Comparison of ENCODE assay signal across 8 cellular contexts in the genomic region with DNA sequence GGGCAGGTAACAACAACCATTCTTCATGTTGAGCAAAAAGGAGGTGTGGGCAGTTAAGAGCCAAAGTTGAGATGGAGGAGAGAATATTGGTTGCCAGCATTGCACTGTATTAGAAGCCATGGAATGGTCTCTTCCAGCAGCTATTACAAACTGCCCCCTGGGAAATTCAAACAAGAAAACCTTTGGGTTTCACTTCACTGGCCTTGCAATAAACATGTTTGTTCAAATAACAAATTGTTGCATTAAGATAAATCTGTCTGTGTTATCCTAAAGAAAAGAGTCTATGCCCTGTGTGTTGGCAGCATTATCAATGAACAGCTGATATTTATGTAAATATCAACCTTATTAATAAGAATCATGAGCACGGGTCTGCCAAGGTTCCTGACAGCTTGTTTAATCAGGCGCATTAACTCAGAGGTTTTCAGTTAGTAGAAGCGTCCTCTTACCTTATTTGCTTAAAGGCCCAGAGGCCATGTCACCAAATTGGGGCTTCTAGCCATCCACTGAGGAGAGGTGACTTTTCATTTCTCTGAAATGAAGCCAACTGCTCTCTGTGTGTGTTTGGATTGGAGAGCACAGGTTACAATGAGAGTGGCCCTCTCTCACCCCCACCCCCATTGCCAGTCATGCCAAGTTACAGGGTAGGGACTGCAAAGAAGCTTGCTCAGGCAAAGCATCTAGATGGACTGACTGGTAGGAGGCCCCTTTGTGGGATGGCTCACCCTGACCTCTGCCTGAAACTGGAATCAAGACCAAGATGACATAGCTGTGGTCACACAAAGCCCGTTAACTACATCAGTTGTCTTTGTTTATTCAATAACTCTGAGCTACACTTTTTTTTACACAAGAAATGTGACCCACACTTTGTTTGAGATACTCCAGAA. TPM values are rescaled to one million over a fixed set of nuclear protein-coding genes. Genes with fewer than 3 reads are reported as not detected.
A peak's percentile ranks its signal among the peaks of the same experiment; 100 is the strongest.
DNase-seq lines count a peak whose midpoint lies in the region; ATAC-seq, FAIRE-seq and TF ChIP-seq lines count a peak whose summit lies in the region.

No MANE protein-coding gene starts in this region.

- H3K9me2 ChIP-seq in PC-3 (replicated peaks; ENCODE audit: low read length) = no peaks in the 10 kb centered on the region

- H3K9me3 Mint-ChIP-seq in Caco-2 (ENCODE audit: unreplicated experiment) = peaks cover 16% of the 10 kb centered on the region

- no peak overlapping the region for H2BK120ac ChIP-seq in mesenchymal stem cell (ENCODE audit: low read depth, low read length)

- H3F3A ChIP-seq in PC-3 (ENCODE audit: low read length, unreplicated experiment) = peaks cover 5% of the 10 kb centered on the region

- H3K9ac ChIP-seq in BLaER1 (no peak overlapping the region), PC-3 (ENCODE audit: low read length) (no peak overlapping the region), mesenchymal stem cell (ENCODE audit: low read length) (no peak overlapping the region)

- H2BK15ac ChIP-seq in mesenchymal stem cell (ENCODE audit: low read depth, poor library complexity, severe bottlenecking) = peak overlapping the region; percentile 65

- H2AFZ ChIP-seq in PC-3 (ENCODE audit: low read length) (no peak overlapping the region), mesenchymal stem cell (ENCODE audit: low read depth, low read length) (no peak overlapping the region)

- BruUV-seq in PC-3 (replicated peaks; lab: Mats Ljungman, UMichigan) (no TSS peak), Caco-2 (replicated peaks; lab: Mats Ljungman, UMichigan) (no TSS peak)

- peak overlapping the region; percentile 87 to 95 for H3K18ac ChIP-seq in mesenchymal stem cell (ENCODE audit: low read depth in 1 of 2, low read length in 2 of 2)

- TF ChIP-seq CTCF in PC-3 (conservative IDR thresholded peaks at IDR 0.05; ENCODE audit: low read depth, low read length) (no peak), Caco-2 (IDR thresholded peaks at IDR 0.05; ENCODE audit: insufficient read depth in 1 of 2, low read depth in 1 of 2, low read length in 1 of 2, severe bottlenecking in 1 of 2, unreplicated experiment in 1 of 2) (no peak)

- H3K4me1 ChIP-seq in BLaER1 (peaks cover 49% of the 10 kb centered on the region), PC-3 (ENCODE audit: insufficient read depth, low read length) (peaks cover 69% of the 10 kb centered on the region), mesenchymal stem cell (ENCODE audit: control insufficient read depth, insufficient read depth, low read depth, low read length) (peaks cover 8% of the 10 kb centered on the region), Caco-2 (peaks cover 40% of the 10 kb centered on the region)

- peak overlapping the region; percentile 93 to 99 for H2BK12ac ChIP-seq in mesenchymal stem cell (ENCODE audit: low read length in 2 of 2)

- H3K27me3 ChIP-seq in BLaER1 (no peaks in the 10 kb centered on the region), PC-3 (ENCODE audit: low read length) (no peaks in the 10 kb centered on the region), mesenchymal stem cell (ENCODE audit: control insufficient read depth in 1 of 2, insufficient read depth in 1 of 2, low read length in 2 of 2) (no peaks in the 10 kb centered on the region), Caco-2 (replicated peaks; ENCODE audit: control insufficient read depth, insufficient read depth, low read length) (no peaks in the 10 kb centered on the region)

- H4K20me1 ChIP-seq in BLaER1 (no peaks in the 10 kb centered on the region), PC-3 (ENCODE audit: low read length) (0 out of 2 replicates have a peak, but pooled peaks cover 4% of the 10 kb centered on the region)

- TF ChIP-seq POLR2A in GM19099 (IDR thresholded peaks at IDR 0.05; ENCODE audit: extremely low read depth, insufficient read length, low read depth) (peak; percentile 47), GM12891 (IDR thresholded peaks at IDR 0.05; ENCODE audit: low read depth, low read length) (no peak)

- WGBS in mesenchymal stem cell = 68% methylated on average over 4 of the region's 4 CpGs

- POLR2A ChIA-PET in PC-3 (lab: Charles Lee; ENCODE audit: unreplicated experiment) = interaction anchor here (0.8 kb wide), 1 partner anchor 157 kb away, joined by 5 read pairs; a partner anchor contains a TSS
- POLR2A ChIA-PET in Caco-2 (lab: Charles Lee) = interaction anchor here (0.7 kb wide), 1 partner anchor 56 kb away, joined by 3 read pairs; no protein-coding TSS in a partner anchor

- no peak for FAIRE-seq in GM12891 (lab: Jason Lieb, UNC)

- H3K36me3 ChIP-seq in BLaER1 (peaks cover 6% of the 10 kb centered on the region; the same call in 1 of the 2 replicates), PC-3 (ENCODE audit: low read depth, low read length) (no peaks in the 10 kb centered on the region), mesenchymal stem cell (ENCODE audit: control insufficient read depth in 1 of 2, insufficient read depth in 2 of 2, low read depth in 1 of 2, low read length in 2 of 2) (no peaks in the 10 kb centered on the region), Caco-2 (ENCODE audit: control insufficient read depth, insufficient read depth, low read length) (no peaks in the 10 kb centered on the region)

- no peak overlapping the region for H3K4me3 Mint-ChIP-seq in Caco-2 (ENCODE audit: unreplicated experiment)

- H4K91ac ChIP-seq in mesenchymal stem cell (ENCODE audit: low read length) = peak overlapping the region; percentile 52

- H3K4me2 ChIP-seq in BLaER1 (peak overlapping the region; percentile 49), PC-3 (ENCODE audit: low read length) (peak overlapping the region; percentile 66), mesenchymal stem cell (ENCODE audit: low read length, poor library complexity, severe bottlenecking) (no peak overlapping the region)

- H4K8ac ChIP-seq in mesenchymal stem cell (ENCODE audit: low read length) = peak overlapping the region; percentile 97

- H3K36me3 Mint-ChIP-seq in Caco-2 (ENCODE audit: insufficient read depth, unreplicated experiment) = no peaks in the 10 kb centered on the region

- no peaks in the 10 kb centered on the region for H3K79me2 ChIP-seq in PC-3 (ENCODE audit: low read length)

- peaks cover 34% of the 10 kb centered on the region for H3K4me1 Mint-ChIP-seq in Caco-2 (ENCODE audit: low read depth, unreplicated experiment)

- DNase-seq in PC-3 (peak; percentile 78), mesenchymal stem cell (peak; percentile 94), NCI-H1930 (lab: John Stamatoyannopoulos, UW) (no peak), GM12891 (ENCODE audit: insufficient read length, low spot score) (no peak), Caco-2 (no peak)

- H3K27me3 Mint-ChIP-seq in Caco-2 (ENCODE audit: insufficient read depth, unreplicated experiment) = no peaks in the 10 kb centered on the region

- H3K23ac ChIP-seq in mesenchymal stem cell (ENCODE audit: low read length in 2 of 2) = peak overlapping the region in 1 of 2 experiments; percentile 1

- ATAC-seq in HG03103 (IDR thresholded peaks at IDR 0.05; ENCODE audit: low read depth, unreplicated experiment) (peak; percentile 70), PC-3 (peak; percentile 39)

- no peak overlapping the region for H3K27ac Mint-ChIP-seq in Caco-2 (ENCODE audit: unreplicated experiment)

- intact Hi-C loops in PC-3 (cut with micrococcal nuclease) (loop anchor here (2.0 kb wide), 1 partner anchor 261 kb away; no protein-coding TSS in a partner anchor), Caco-2 (cut with micrococcal nuclease; ENCODE audit: unreplicated experiment) (no loop called here)

- peak overlapping the region; percentile 55; the same call in 1 of the 2 replicates for H3K27ac ChIP-seq in BLaER1
- peak overlapping the region; percentile 88 for H3K27ac ChIP-seq in PC-3 (ENCODE audit: low read length)
- H3K27ac ChIP-seq in mesenchymal stem cell (ENCODE audit: low read length, poor library complexity, severe bottlenecking) = peak overlapping the region; percentile 48

- H3K4ac ChIP-seq in mesenchymal stem cell (ENCODE audit: low read depth in 1 of 2, low read length in 2 of 2) = peak overlapping the region; percentile 84 to 85

- no peak overlapping the region for H2BK5ac ChIP-seq in mesenchymal stem cell (ENCODE audit: low read depth, low read length, poor library complexity, severe bottlenecking)

- H2AK5ac ChIP-seq in mesenchymal stem cell (ENCODE audit: low read length, severe bottlenecking) = peak overlapping the region; percentile 80

- CTCF ChIA-PET in PC-3 (lab: Charles Lee) = no interaction called here
- CTCF ChIA-PET in Caco-2 (lab: Charles Lee) = interaction anchor here (0.9 kb wide), 1 partner anchor 272 kb away, joined by 4 read pairs; no protein-coding TSS in a partner anchor

- H3K9me3 ChIP-seq in BLaER1 (peaks cover 6% of the 10 kb centered on the region; the same call in 1 of the 2 replicates), PC-3 (ENCODE audit: low read length) (no peaks in the 10 kb centered on the region), mesenchymal stem cell (ENCODE audit: control insufficient read depth, low read length) (no peaks in the 10 kb centered on the region), Caco-2 (no peaks in the 10 kb centered on the region)

- no peak overlapping the region for H3K4me3 ChIP-seq in BLaER1
- H3K4me3 ChIP-seq in PC-3 (ENCODE audit: low read length) = no peak overlapping the region
- H3K4me3 ChIP-seq in mesenchymal stem cell (ENCODE audit: insufficient read depth in 1 of 2, low read depth in 1 of 2, low read length in 2 of 2) = no peak overlapping the region
- H3K4me3 ChIP-seq in Caco-2 (ENCODE audit: low read depth, low read length) = no peak overlapping the region

- H3K79me1 ChIP-seq in mesenchymal stem cell (replicated peaks; ENCODE audit: low read length, poor library complexity, severe bottlenecking) = no peaks in the 10 kb centered on the region

- no peak overlapping the region for H3K14ac ChIP-seq in mesenchymal stem cell (ENCODE audit: low read length in 2 of 2)

TF ChIP-seq in GM12891, 5 proteins besides CTCF, POLR2A, EP300 and RAD21:
- TF ChIP-seq TAF1 (IDR thresholded peaks at IDR 0.05; ENCODE audit: low read depth, low read length) (no peak), PAX5 (IDR thresholded peaks at IDR 0.05; ENCODE audit: insufficient read depth, low read length, severe bottlenecking) (no peak), SPI1 (IDR thresholded peaks at IDR 0.05; ENCODE audit: low read depth, low read length) (no peak), POLR2AphosphoS5 (IDR thresholded peaks at IDR 0.05; ENCODE audit: low read depth, low read length) (no peak)

RNA-seq across cellular contexts. Expression of a gene that starts 10.5 kb away (rescaled TPM):
- total RNA-seq in PC-3 (2014; rRNA removed) = not detected in 2 replicates
- polyA plus RNA-seq in mesenchymal stem cell (2013, experiment 1 of 2) = 200 TPM
- 198 TPM for polyA plus RNA-seq in mesenchymal stem cell (2013, experiment 2 of 2)
- 2.0 TPM for polyA plus RNA-seq in GM12891 (2012; ENCODE audit: low read depth, missing spikeins)
- total RNA-seq in Caco-2 (2022) = 15.5 and 22.7 TPM in 2 replicates

Comparison
In these comparisons a context has a peak if more than half of its experiments do, and no peak if none do; other contexts are left out.
1. DNase-seq: peak in PC-3 (single experiment) and mesenchymal stem cell (single experiment); none in NCI-H1930 (0 of 2), GM12891 (single experiment) and Caco-2 (0 of 2).
2. RNA of a gene that starts 10.5 kb away (total RNA-seq): 15.5 to 22.7 TPM in Caco-2; not detected in PC-3; every median in the first group is over 10 times any median in the second.
3. Peak in every context shown above with its lines, with median percentiles within 50 percentile points of each other: H3K27ac ChIP-seq.